In genomic region chr14:61654026-61654425, GRCh38 we compare ENCODE assay signal across 13 cellular contexts.
"Had no signal": no experiment of that assay in that cellular context is flagged by ENCODE, and none has a peak within 500 bp of the region (broad histone marks: within the 10 kb centered on the region; RNA-seq: fewer than 3 reads in every experiment).

No MANE protein-coding gene starts in this region.

- ATAC-seq: activated CD8-positive, alpha-beta T cell treated with anti-CD3 and anti-CD28 coated beads, Interleukin-2, amount 10 ng/mL, durations not matched to agents 7 days and 5 days had no signal

- H3K9me3 Mint-ChIP-seq: mesothelial cell of epicardium; neural crest cell; stimulated activated naive CD8-positive, alpha-beta T cell treated with anti-CD3 and anti-CD28 coated beads, Interleukin-15, Interleukin-2, amounts not matched to agents 100 ng/mL and 50 ng/mL, for 24 hours had no signal

- H3K36me3 ChIP-seq: ovary, WERI-Rb-1 had no signal

- H3K27ac Mint-ChIP-seq: activated CD8-positive, alpha-beta T cell treated with anti-CD3 and anti-CD28 coated beads, Interleukin-2, amount 10 ng/mL, durations not matched to agents 7 days and 5 days; mesothelial cell of epicardium; stimulated activated naive CD8-positive, alpha-beta T cell treated with anti-CD3 and anti-CD28 coated beads, Interleukin-15, Interleukin-2, amounts not matched to agents 100 ng/mL and 50 ng/mL, for 24 hours had no signal

- H3K27me3 ChIP-seq: ovary had no signal

- H3K27ac ChIP-seq: coronary artery, ovary, WERI-Rb-1 had no signal

- H3K4me3 Mint-ChIP-seq: activated CD8-positive, alpha-beta T cell treated with anti-CD3 and anti-CD28 coated beads, Interleukin-2, amount 10 ng/mL, durations not matched to agents 7 days and 5 days; mesothelial cell of epicardium; neural crest cell; stimulated activated naive CD8-positive, alpha-beta T cell treated with anti-CD3 and anti-CD28 coated beads, Interleukin-15, Interleukin-2, amounts not matched to agents 100 ng/mL and 50 ng/mL, for 24 hours had no signal

- H3K4me3 ChIP-seq: coronary artery, ovary had no signal

- H3K36me3 Mint-ChIP-seq: mesothelial cell of epicardium had no signal

- H3K27me3 Mint-ChIP-seq: stimulated activated naive CD8-positive, alpha-beta T cell treated with anti-CD3 and anti-CD28 coated beads, Interleukin-15, Interleukin-2, amounts not matched to agents 100 ng/mL and 50 ng/mL, for 24 hours had no signal

- H3K9me3 ChIP-seq: ovary had no signal

- DNase-seq: activated CD4-positive, alpha-beta T cell treated with anti-CD3 and anti-CD28 coated beads for 48 hours; activated CD8-positive, alpha-beta memory T cell treated with anti-CD3 and anti-CD28 coated beads, Interleukin-2, amount 50 U/mL, for 48 hours; activated CD8-positive, alpha-beta T cell treated with anti-CD3 and anti-CD28 coated beads, Interleukin-2, amount 10 ng/mL, durations not matched to agents 7 days and 5 days; effector CD8-positive, alpha-beta T cell; hippocampal formation; stimulated activated CD4-positive, alpha-beta T cell treated with anti-CD3 and anti-CD28 coated beads, Interleukin-4, amount 100 ng/mL, for 1 hour; stimulated activated CD8-positive, alpha-beta memory T cell treated with anti-CD3 and anti-CD28 coated beads, Interleukin-4, amount 100 ng/mL, for 48 hours had no signal

- H3K4me1 Mint-ChIP-seq: mesothelial cell of epicardium, neural crest cell had no signal
